In the genomic region with DNA sequence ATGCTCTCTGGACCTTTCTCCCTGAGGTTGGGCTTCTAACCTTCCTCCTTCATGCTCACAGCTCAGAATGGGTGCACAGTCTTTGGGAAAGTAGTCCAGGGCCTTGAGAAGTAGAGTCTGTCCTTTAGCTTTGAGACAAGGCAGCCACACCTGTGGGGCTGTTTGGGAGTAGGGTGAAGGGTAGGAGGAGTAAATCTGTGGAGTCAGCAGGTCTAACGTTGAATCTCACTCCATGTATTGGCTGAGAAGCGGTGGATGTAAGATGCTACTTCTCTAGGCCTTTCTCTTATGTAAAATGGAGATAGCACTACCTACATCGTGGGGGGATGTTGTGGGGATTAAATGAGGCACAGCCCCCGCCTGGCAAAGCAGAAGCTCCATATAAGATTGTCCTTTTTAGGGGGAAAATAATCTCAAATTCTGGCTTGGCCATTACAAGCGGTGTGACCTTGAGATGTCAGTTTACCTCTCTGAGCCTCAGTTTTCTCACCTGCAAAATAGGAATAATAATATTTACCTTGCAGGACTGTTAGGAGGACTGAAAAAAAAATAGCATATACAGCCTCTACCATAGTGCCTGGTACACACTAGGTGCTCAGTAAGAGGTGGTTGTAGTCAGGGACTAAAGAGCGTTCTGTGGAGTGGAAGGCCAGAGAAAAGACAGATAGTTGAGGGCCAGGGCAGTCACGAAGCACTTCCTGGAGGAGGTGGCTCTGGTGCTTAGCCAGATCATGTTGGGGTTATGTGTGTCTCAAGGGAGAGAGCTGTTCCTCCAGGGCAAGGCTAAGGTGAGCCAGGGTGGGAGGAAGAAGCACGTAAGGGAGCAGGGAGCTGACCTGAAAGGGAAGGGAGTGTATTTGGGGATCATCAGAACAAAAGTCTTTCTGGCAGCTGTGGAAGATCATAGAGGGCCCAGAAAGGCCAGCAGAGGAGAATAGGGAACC, we compare ENCODE assay signal across 20 cellular contexts.
DNase-seq lines count a peak whose midpoint lies in the region; ATAC-seq and TF ChIP-seq lines count a peak whose summit lies in the region.
"Had no signal": no experiment of that assay in that cellular context is flagged by ENCODE, and none has a peak within 500 bp of the region (broad histone marks: within the 10 kb centered on the region; RNA-seq: fewer than 3 reads in every experiment).

No MANE protein-coding gene starts in this region.

- TF ChIP-seq CTCF in right atrium auricular region (IDR thresholded peaks at IDR 0.05) (no peak), coronary artery (IDR thresholded peaks at IDR 0.05) (no peak), spleen (IDR thresholded peaks at IDR 0.05 in 8 of 11, conservative IDR thresholded peaks at IDR 0.05 in 3 of 11) (no peak)

- TF ChIP-seq POLR2A in spleen (IDR thresholded peaks at IDR 0.05) = no peak

- H3K27ac ChIP-seq in right atrium auricular region = no peak overlapping the region
- H3K27ac ChIP-seq in coronary artery = no peak overlapping the region
- no peak overlapping the region for H3K27ac ChIP-seq in spleen
- H3K27ac ChIP-seq: GM23248 had no signal

- no peaks in the 10 kb centered on the region for H3K27me3 ChIP-seq in right atrium auricular region
- H3K27me3 ChIP-seq in spleen (replicated peaks in 1 of 7) = peaks cover 0 to 4% (median 0%) of the 10 kb centered on the region in 7 donors

- ATAC-seq in Right ventricle myocardium superior (ENCODE audit: poor library complexity) = no peak
- no peak for ATAC-seq in sciatic nerve

- DNase-seq in right atrium auricular region (ENCODE audit: low spot score) = peak; percentile 13
- no peak for DNase-seq in Right ventricle myocardium superior
- DNase-seq in coronary artery (ENCODE audit: low spot score) = peak; percentile 41
- DNase-seq in spleen = peak; percentile 35
- DNase-seq in D341Med (ENCODE audit: low spot score) = no peak
- DNase-seq in NCI-H1694 (lab: John Stamatoyannopoulos, UW) = no peak
- DNase-seq in sciatic nerve (ENCODE audit: low spot score) = no peak
- DNase-seq: 8988T; CD4-positive, alpha-beta T cell; DMS53; GM23248; HCEC 1CT; Karpas-422; NCI-H1105; NCI-H1436 treated with DMSO at 0.1 percent for 48 hours; NCI-H1930; NCI-H2107; NCI-H524; NCI-H774 had no signal

- no peaks in the 10 kb centered on the region for H3K36me3 ChIP-seq in right atrium auricular region
- H3K36me3 ChIP-seq in spleen = no peaks in the 10 kb centered on the region

- H3K9me3 ChIP-seq in right atrium auricular region (no peaks in the 10 kb centered on the region), spleen (no peaks in the 10 kb centered on the region)
- H3K9me3 ChIP-seq: SK-N-SH had no signal

- H3K4me1 ChIP-seq in right atrium auricular region (no peaks in the 10 kb centered on the region), spleen (no peaks in the 10 kb centered on the region)

- WGBS in spleen, 5 donors = 73 to 83% (median 77%) methylated on average over 8 of the region's 8 CpGs

- H3K4me3 ChIP-seq in right atrium auricular region (no peak overlapping the region), coronary artery (no peak overlapping the region), spleen (no peak overlapping the region)
- H3K4me3 ChIP-seq: GM23248 had no signal

- intact Hi-C loops in Right ventricle myocardium superior (cut with DNase I) = no loop called here
- intact Hi-C loops in spleen (cut with DNase I; ENCODE audit: low total_unique reads) = no loop called here
- intact Hi-C loops in sciatic nerve (cut with DNase I) = no loop called here

Comparison
In these comparisons a context has a peak if more than half of its experiments do, and no peak if none do; other contexts are left out.
1. DNase-seq: peak in right atrium auricular region (single experiment), coronary artery (single experiment) and spleen (single experiment); none in Right ventricle myocardium superior (single experiment), D341Med (single experiment), NCI-H1694 (single experiment) and sciatic nerve (single experiment).